Comparison of ENCODE assay signal across 10 cellular contexts in the genomic region with DNA sequence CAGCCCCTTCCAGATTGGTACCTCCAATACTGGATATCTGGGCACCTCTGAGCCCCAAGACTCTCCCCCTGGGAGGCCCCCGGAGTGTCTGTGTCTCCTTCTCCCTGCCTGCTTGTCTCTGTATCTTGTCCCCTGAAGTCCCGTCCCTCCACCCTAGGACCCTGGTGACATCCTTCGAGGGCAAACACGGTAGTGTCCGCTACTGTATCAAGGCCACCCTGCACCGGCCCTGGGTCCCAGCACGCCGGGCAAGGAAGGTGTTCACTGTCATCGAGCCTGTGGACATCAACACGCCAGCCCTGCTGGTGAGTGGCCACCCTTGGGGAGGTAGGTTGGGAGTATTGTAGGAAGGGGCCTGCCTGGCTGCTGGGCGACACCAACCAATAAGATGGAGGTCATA. TPM values are rescaled to one million over a fixed set of nuclear protein-coding genes. Genes with fewer than 3 reads are reported as not detected.
A peak's percentile ranks its signal among the peaks of the same experiment; 100 is the strongest.
DNase-seq lines count a peak whose midpoint lies in the region; ATAC-seq and TF ChIP-seq lines count a peak whose summit lies in the region.
"Had no signal": no experiment of that assay in that cellular context is flagged by ENCODE, and none has a peak within 500 bp of the region (broad histone marks: within the 10 kb centered on the region; RNA-seq: fewer than 3 reads in every experiment).

No MANE protein-coding gene starts in this region.

- H3K27ac ChIP-seq in BLaER1 treated with 17β-estradiol and CSF1 and Interleukin-3, amounts not matched to agents 10 nM and 100 nM, result peak overlapping the region; percentile 7 to 77 (median 62); a peak in 14 of 22 replicates
- H3K27ac ChIP-seq in Panc1 (ENCODE audit: low read length) (peak overlapping the region; percentile 54; the same call in 1 of the 2 replicates), endodermal cell (ENCODE audit: low read depth, low read length) (no peak overlapping the region), ovary (no peak overlapping the region)

- peaks cover 33 to 80% (median 44%) of the 10 kb centered on the region in 11 experiments; a peak in 21 of 22 replicates for H4K20me1 ChIP-seq in BLaER1 treated with 17β-estradiol and CSF1 and Interleukin-3, amounts not matched to agents 10 nM and 100 nM

- no peaks in the 10 kb centered on the region for H3K27me3 Mint-ChIP-seq in endodermal cell (ENCODE audit: insufficient read depth)

- no peak overlapping the region for H3K27ac Mint-ChIP-seq in endodermal cell

- DNase-seq in Panc1 (ENCODE audit: low read depth, low spot score), result no peak
- DNase-seq in endodermal cell, result no peak
- DNase-seq in ovary, result no peak
- DNase-seq in SKM-1 treated with dmso at 0.1 percent for 144 hours (lab: John Stamatoyannopoulos, UW; ENCODE audit: unreplicated experiment), result no peak
- DNase-seq in ecto neural progenitor cell (ENCODE audit: low spot score), result no peak
- DNase-seq in NCI-H1105 (lab: John Stamatoyannopoulos, UW), result no peak
- DNase-seq: DMS79, NCI-H146 had no signal

- no TSS peak for BruUV-seq in Panc1 (replicated peaks; lab: Mats Ljungman, UMichigan)

- POLR2A ChIA-PET in Panc1 (lab: Charles Lee), result no interaction called here

- CTCF ChIA-PET in Panc1 (lab: Charles Lee), result no interaction called here

- no peak for TF ChIP-seq POLR2A in ovary (IDR thresholded peaks at IDR 0.05)

- peaks cover 7% of the 10 kb centered on the region for H3K9me3 Mint-ChIP-seq in endodermal cell

- H3K9me3 ChIP-seq in BLaER1 treated with 17β-estradiol and CSF1 and Interleukin-3, amounts not matched to agents 10 nM and 100 nM (replicated peaks in 1 of 11), result peaks cover 0 to 5% (median 0%) of the 10 kb centered on the region in 11 experiments; a peak in 4 of 22 replicates
- H3K9me3 ChIP-seq in Panc1 (ENCODE audit: control insufficient read depth, insufficient read depth, low read depth, low read length) (no peaks in the 10 kb centered on the region), endodermal cell (ENCODE audit: control insufficient read depth, low read length) (no peaks in the 10 kb centered on the region), ovary (no peaks in the 10 kb centered on the region)

- peak overlapping the region; percentile 72 to 99 (median 93) for H3K4me2 ChIP-seq in BLaER1 treated with 17β-estradiol and CSF1 and Interleukin-3, amounts not matched to agents 10 nM and 100 nM

- intact Hi-C loops in Panc1 (cut with micrococcal nuclease; ENCODE audit: unreplicated experiment) (no loop called here), ovary (cut with DNase I) (loop anchor here in 2 of 4 donors (2.0 to 10.0 kb wide), 4 partner anchors 50 to 416 kb away; a partner anchor contains a TSS)

- H3K36me3 ChIP-seq in BLaER1 treated with 17β-estradiol and CSF1 and Interleukin-3, amounts not matched to agents 10 nM and 100 nM, result peaks cover 59 to 81% (median 68%) of the 10 kb centered on the region in 11 experiments
- H3K36me3 ChIP-seq in Panc1 (ENCODE audit: control insufficient read depth, insufficient read depth, low read length) (no peaks in the 10 kb centered on the region), endodermal cell (ENCODE audit: control insufficient read depth, insufficient read depth, low read length) (peaks cover 9% of the 10 kb centered on the region), ovary (no peaks in the 10 kb centered on the region)

- H3K4me1 ChIP-seq in BLaER1 treated with 17β-estradiol and CSF1 and Interleukin-3, amounts not matched to agents 10 nM and 100 nM, result peaks cover 36 to 66% (median 43%) of the 10 kb centered on the region in 10 experiments
- H3K4me1 ChIP-seq in Panc1 (ENCODE audit: control insufficient read depth, insufficient read depth, low read length) (peaks cover 18% of the 10 kb centered on the region), endodermal cell (ENCODE audit: control insufficient read depth, insufficient read depth, low read length) (peaks cover 4% of the 10 kb centered on the region), ovary (ENCODE audit: insufficient read depth) (peaks cover 4% of the 10 kb centered on the region)

- peaks cover 21% of the 10 kb centered on the region for H3K36me3 Mint-ChIP-seq in endodermal cell (ENCODE audit: low read depth)

- peaks cover 2% of the 10 kb centered on the region for H3K4me1 Mint-ChIP-seq in endodermal cell

- no peak for TF ChIP-seq EP300 in ovary (IDR thresholded peaks at IDR 0.05)

- peak overlapping the region; percentile 37 to 72 (median 56); a peak in 15 of 20 replicates for H3K4me3 ChIP-seq in BLaER1 treated with 17β-estradiol and CSF1 and Interleukin-3, amounts not matched to agents 10 nM and 100 nM
- H3K4me3 ChIP-seq in Panc1 (ENCODE audit: low read depth in 2 of 2, low read length in 2 of 2) (peak overlapping the region; percentile 39 to 41; a peak in 3 of 4 replicates), endodermal cell (ENCODE audit: low read length) (no peak overlapping the region), ovary (peak overlapping the region; percentile 43)

- H3K9ac ChIP-seq in BLaER1 treated with 17β-estradiol and CSF1 and Interleukin-3, amounts not matched to agents 10 nM and 100 nM, result peak overlapping the region; percentile 47 to 84 (median 71); a peak in 20 of 22 replicates
- no peak overlapping the region for H3K9ac ChIP-seq in endodermal cell (ENCODE audit: extremely low read depth, low read length, poor library complexity, severe bottlenecking)

- no peak for ATAC-seq in Panc1
- no peak for ATAC-seq in HG03457 (IDR thresholded peaks at IDR 0.05; ENCODE audit: unreplicated experiment)

- H3K27me3 ChIP-seq in BLaER1 treated with 17β-estradiol and CSF1 and Interleukin-3, amounts not matched to agents 10 nM and 100 nM, result no peaks in the 10 kb centered on the region
- no peaks in the 10 kb centered on the region for H3K27me3 ChIP-seq in Panc1 (ENCODE audit: control insufficient read depth, insufficient read depth, low read length)
- no peaks in the 10 kb centered on the region for H3K27me3 ChIP-seq in endodermal cell (ENCODE audit: control insufficient read depth, insufficient read depth, low read length, poor library complexity, severe bottlenecking)
- no peaks in the 10 kb centered on the region for H3K27me3 ChIP-seq in ovary

- peak overlapping the region; percentile 12 for H3K4me3 Mint-ChIP-seq in endodermal cell

- in situ Hi-C loops in Panc1 (cut with HindIII; ENCODE audit: low pct_unique_long_range_greater_than_20kb, low sequenced_read_pairs), result no loop called here

- TF ChIP-seq CTCF in Panc1 (IDR thresholded peaks at IDR 0.05) (no peak), endodermal cell (conservative IDR thresholded peaks at IDR 0.05) (no peak), ovary (IDR thresholded peaks at IDR 0.05) (no peak)

- WGBS in endodermal cell (ENCODE audit: insufficient coverage in 1 of 2, insufficient read length in 1 of 2), 2 experiments, result 90 to 95% methylated on average over 6 to 11 of the region's 11 CpGs
- WGBS in ovary, 3 donors, result 85 to 91% (median 89%) methylated on average over 11 of the region's 11 CpGs

RNA-seq across cellular contexts. Expression of a gene that starts 0.8 kb away (rescaled TPM):
- total RNA-seq in Panc1 (2021; ENCODE audit: unreplicated experiment) (21.4 TPM), endodermal cell (1 to 10 TPM; 6.8 to 7.0 TPM), ovary (10 to 100 TPM in 5 of 7 donors, 1 to 10 TPM in 2; 6.8 to 22.8 (median 12.2) TPM)
- 25.6 TPM for polyA plus RNA-seq in Panc1 (2012; ENCODE audit: insufficient read length)
- 3.3 TPM for polyA plus RNA-seq in endodermal cell (2013, experiment 1 of 2)
- 2.4 TPM for polyA plus RNA-seq in endodermal cell (2013, experiment 2 of 2)
- polyA plus RNA-seq in ovary, result 10 to 100 TPM; 12.9 to 14.7 TPM

RNA-seq across cellular contexts. Expression of a gene that starts 41.9 kb away (rescaled TPM):
- total RNA-seq in Panc1 (2021; ENCODE audit: unreplicated experiment), result 0.90 TPM
- 3.0 TPM for polyA plus RNA-seq in Panc1 (2012; ENCODE audit: insufficient read length)
- 1 to 10 TPM; 5.8 to 8.2 TPM for total RNA-seq in endodermal cell
- polyA plus RNA-seq in endodermal cell (2013, experiment 1 of 2), result 13.1 TPM
- 11.3 TPM for polyA plus RNA-seq in endodermal cell (2013, experiment 2 of 2)
- total RNA-seq in ovary, result 1 to 10 TPM in 4 of 7 donors, under 1 TPM in 2, not detected in 1; 0.33 to 5.9 (median 2.2) TPM
- 1 to 10 TPM in 1 of 2 donors, under 1 TPM in 1; 1.00 to 1.7 TPM for polyA plus RNA-seq in ovary

Comparison
In these comparisons a context has a peak if more than half of its experiments do, and no peak if none do; other contexts are left out.
1. H3K27ac ChIP-seq: peak in BLaER1 treated with 17β-estradiol and CSF1 and Interleukin-3, amounts not matched to agents 10 nM and 100 nM (11 of 11) and Panc1 (single experiment); none in endodermal cell (single experiment) and ovary (0 of 2).